In the genomic region with DNA sequence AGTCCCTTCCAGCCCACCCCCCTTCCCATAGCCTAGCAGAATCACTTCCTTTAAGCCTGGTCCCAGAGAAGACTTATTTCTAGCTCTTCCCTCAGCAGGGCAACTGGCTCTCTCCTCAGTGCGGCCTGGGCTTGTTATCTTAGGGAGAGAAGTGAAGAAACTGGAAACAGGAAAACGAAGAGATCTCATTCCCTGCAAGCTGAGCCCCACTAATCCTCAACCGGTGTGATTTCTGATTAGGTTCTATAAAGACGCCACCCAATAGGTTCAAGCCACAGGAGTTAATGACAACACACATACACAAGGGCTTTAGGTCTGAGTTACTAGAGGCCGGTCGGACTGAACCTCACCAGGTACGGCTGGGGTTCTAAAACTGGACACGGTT, we compare ENCODE assay signal across 18 cellular contexts. TPM values are rescaled to one million over a fixed set of nuclear protein-coding genes. Genes with fewer than 3 reads are reported as not detected.
DNase-seq lines count a peak whose midpoint lies in the region; ATAC-seq, FAIRE-seq and TF ChIP-seq lines count a peak whose summit lies in the region.
"Had no signal": no experiment of that assay in that cellular context is flagged by ENCODE, and none has a peak within 500 bp of the region (broad histone marks: within the 10 kb centered on the region; RNA-seq: fewer than 3 reads in every experiment).

No MANE protein-coding gene starts in this region.

- H3K4me3 Mint-ChIP-seq in IgD-negative memory B cell (peak overlapping the region; percentile 10 to 64 (median 32)), nephron progenitor cell (peak overlapping the region; percentile 63)

- H3K9me3 Mint-ChIP-seq in IgD-negative memory B cell (peaks cover 0 to 10% (median 0%) of the 10 kb centered on the region in 3 donors), nephron progenitor cell (no peaks in the 10 kb centered on the region)

- ATAC-seq in GM21515 (IDR thresholded peaks at IDR 0.05; ENCODE audit: unreplicated experiment), result no peak

- H2AFZ ChIP-seq in ACC112 (ENCODE audit: low read length, unreplicated experiment), result peak overlapping the region; percentile 63

- no peaks in the 10 kb centered on the region for H3K9me3 ChIP-seq in SJCRH30 (replicated peaks)
- H3K9me3 ChIP-seq: body of pancreas, neutrophil, SJSA1, stomach had no signal

- no peaks in the 10 kb centered on the region for H3K36me3 ChIP-seq in ACC112 (ENCODE audit: insufficient read depth, low read length)
- no peaks in the 10 kb centered on the region for H3K36me3 ChIP-seq in SJCRH30
- H3K36me3 ChIP-seq: neutrophil, SJSA1, stomach had no signal

- peaks cover 83% of the 10 kb centered on the region for H3K27me3 Mint-ChIP-seq in IgD-negative memory B cell
- H3K27me3 Mint-ChIP-seq in nephron progenitor cell (ENCODE audit: low read depth, poor library complexity), result peaks cover 100% of the 10 kb centered on the region

- H3K4me1 Mint-ChIP-seq in IgD-negative memory B cell, result peaks cover 15 to 47% (median 37%) of the 10 kb centered on the region in 3 donors
- H3K4me1 Mint-ChIP-seq in nephron progenitor cell, result peaks cover 55% of the 10 kb centered on the region

- DNase-seq in epithelial cell of proximal tubule (ENCODE audit: low read depth) (no peak), nephron progenitor cell (no peak), SJCRH30 (no peak), T-helper 1 cell (no peak), frontal cortex (ENCODE audit: low spot score in 2 of 2) (no peak)
- DNase-seq: activated CD8-positive, alpha-beta memory T cell treated with anti-CD3 and anti-CD28 coated beads for 24 hours; body of pancreas; stomach had no signal

- peaks cover 49% of the 10 kb centered on the region for H3K27me3 ChIP-seq in ACC112 (ENCODE audit: insufficient read depth, low read length)
- peaks cover 11% of the 10 kb centered on the region for H3K27me3 ChIP-seq in SJCRH30

- no peak for TF ChIP-seq CTCF in epithelial cell of proximal tubule (conservative IDR thresholded peaks at IDR 0.05; ENCODE audit: low read depth, low read length)
- no peak for TF ChIP-seq CTCF in nephron progenitor cell (IDR thresholded peaks at IDR 0.05)

- H3K4me3 ChIP-seq in ACC112 (ENCODE audit: low read depth, low read length) (peak overlapping the region; percentile 64; the same call in 1 of the 2 replicates), epithelial cell of proximal tubule (ENCODE audit: low read depth, low read length) (peak overlapping the region; percentile 26), SJCRH30 (no peak overlapping the region)
- H3K4me3 ChIP-seq: body of pancreas, SJSA1 had no signal

- H3K27ac ChIP-seq in ACC112 (ENCODE audit: low read depth, low read length) (no peak overlapping the region), SJCRH30 (no peak overlapping the region)
- H3K27ac ChIP-seq: body of pancreas, neutrophil, SJSA1 had no signal

- H3K4me1 ChIP-seq in ACC112 (ENCODE audit: control insufficient read depth, insufficient read depth, low read length, unreplicated experiment) (peaks cover 15% of the 10 kb centered on the region), SJCRH30 (0 out of 2 replicates have a peak, but pooled peaks cover 5% of the 10 kb centered on the region)

- H3K36me3 Mint-ChIP-seq in IgD-negative memory B cell, result no peaks in the 10 kb centered on the region
- H3K36me3 Mint-ChIP-seq in nephron progenitor cell (ENCODE audit: low read depth), result no peaks in the 10 kb centered on the region

- no peaks in the 10 kb centered on the region for H3K79me2 ChIP-seq in ACC112 (ENCODE audit: control insufficient read depth, insufficient read depth, low read length, unreplicated experiment)

- FAIRE-seq in frontal cortex (lab: Jason Lieb, UNC), result no peak
- FAIRE-seq: G401.6 had no signal

- H3K27ac Mint-ChIP-seq in IgD-negative memory B cell (peak overlapping the region; percentile 25 to 92 (median 46)), nephron progenitor cell (no peak overlapping the region)

RNA-seq across cellular contexts. Expression of gene GSX2, which starts 3.2 kb away (rescaled TPM):
- polyA plus RNA-seq in IgD-negative memory B cell, result 1.2 TPM
- not detected in 2 replicates for total RNA-seq in epithelial cell of proximal tubule
- 0.34 TPM in 1 of 2 replicates, not detected in the other for total RNA-seq in SJCRH30 (2014; rRNA removed; shearing (Covaris generic))
- total RNA-seq in frontal cortex, result 3.3 TPM
- total RNA-seq: body of pancreas, glomerular endothelial cell, HT1080, left lobe of liver, SJSA1, stomach had no signal
- polyA plus RNA-seq: AG04450, stomach had no signal

RNA-seq across cellular contexts. Expression of gene CHIC2, which starts 38.8 kb away (rescaled TPM):
- polyA plus RNA-seq in IgD-negative memory B cell, result 43.6 TPM
- total RNA-seq in epithelial cell of proximal tubule (19.2 and 23.5 TPM in 2 replicates), frontal cortex (49.7 TPM)
- 35.3 and 39.1 TPM in 2 replicates for total RNA-seq in SJCRH30 (2014; rRNA removed; shearing (Covaris generic))
